Comparison of ENCODE assay signal across 35 cellular contexts in the genomic region with DNA sequence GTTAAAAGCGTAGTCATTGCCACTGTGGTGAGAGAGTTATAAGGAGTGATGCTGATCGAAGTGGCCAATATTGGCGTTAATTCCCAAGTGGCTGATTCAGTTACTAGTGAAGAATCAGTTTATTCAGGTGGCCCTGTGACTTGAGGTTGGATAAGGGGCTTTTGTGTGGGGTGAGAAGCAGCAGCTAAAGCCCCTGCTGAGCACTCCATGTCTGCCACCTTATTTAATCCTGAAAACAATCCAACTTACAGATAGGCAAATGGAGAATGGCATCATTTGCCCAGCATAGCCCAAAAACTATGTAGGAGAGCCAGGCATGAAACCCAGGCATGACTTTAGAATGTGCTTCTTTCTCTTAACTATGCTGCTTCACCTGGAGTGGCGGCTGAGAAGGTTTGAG.
"Had no signal": no experiment of that assay in that cellular context is flagged by ENCODE, and none has a peak within 500 bp of the region (broad histone marks: within the 10 kb centered on the region; RNA-seq: fewer than 3 reads in every experiment).

No MANE protein-coding gene starts in this region.

- H3K4me3 ChIP-seq: adrenal gland, cardiac muscle cell had no signal

- H3K27me3 Mint-ChIP-seq: activated B cell treated with CpG ODN at 0.5 μM for 24 hours; activated CD4-positive, alpha-beta memory T cell treated with anti-CD3 and anti-CD28 coated beads for 36 hours; activated CD4-positive, alpha-beta T cell treated with anti-CD3 and anti-CD28 coated beads, Interleukin-2, amount 10 ng/mL, durations not matched to agents 24 days and 14 days; activated T-helper 17 cell treated with anti-CD3 and anti-CD28 coated beads, Interleukin-2, amount 50 U/mL, for 72 hours; brain; central memory CD8-positive, alpha-beta T cell had no signal

- DNase-seq: activated B cell treated with CpG ODN at 0.5 μM for 24 hours; activated CD4-positive, alpha-beta memory T cell treated with anti-CD3 and anti-CD28 coated beads for 36 hours; activated CD4-positive, alpha-beta T cell treated with anti-CD3 and anti-CD28 coated beads for 4 hours; activated CD4-positive, alpha-beta T cell treated with anti-CD3 and anti-CD28 coated beads, Interleukin-2, amount 10 ng/mL, durations not matched to agents 24 days and 14 days; activated CD4-positive, alpha-beta T cell treated with anti-CD3 and anti-CD28 coated beads, Interleukin-2, amount 50 U/mL, for 1 hour; activated CD4-positive, alpha-beta T cell treated with anti-CD3 and anti-CD28 coated beads, Interleukin-2, amount 50 U/mL, for 4 hours; activated CD4-positive, CD25-positive, alpha-beta regulatory T cell treated with anti-CD3 and anti-CD28 coated beads, Interleukin-2, amount 50 U/mL, for 72 hours; activated CD8-positive, alpha-beta memory T cell treated with anti-CD3 and anti-CD28 coated beads, Interleukin-2, amount 50 U/mL, for 4 hours; activated effector memory CD4-positive, alpha-beta T cell treated with anti-CD3 and anti-CD28 coated beads, Interleukin-2, amount 50 U/mL, for 16 hours; activated gamma-delta T cell treated with Interleukin-2 at 50 U/mL for 16 hours; activated naive CD4-positive, alpha-beta T cell; activated naive CD4-positive, alpha-beta T cell treated with anti-CD3 and anti-CD28 coated beads for 36 hours; activated naive CD4-positive, alpha-beta T cell treated with anti-CD3 and anti-CD28 coated beads, Interleukin-2, amount 50 U/mL, for 16 hours; activated naive CD8-positive, alpha-beta T cell treated with anti-CD3 and anti-CD28 coated beads for 36 hours; activated T-cell treated with anti-CD3 and anti-CD28 coated beads for 4 hours; activated T-cell treated with anti-CD3 and anti-CD28 coated beads, Interleukin-2, amount 50 U/mL, for 1 hour; activated T-cell treated with anti-CD3 and anti-CD28 coated beads, Interleukin-2, amount 50 U/mL, for 4 hours; activated T-cell treated with anti-CD3 and anti-CD28 coated beads, Interleukin-2, amount 50 U/mL, for 72 hours; adrenal gland; amniotic stem cell; aorta; caudate nucleus; cerebellar nuclear complex; T-helper 1 cell; T-helper 2 cell; T-helper 9 cell had no signal

- H3K36me3 Mint-ChIP-seq: activated CD4-positive, alpha-beta memory T cell treated with anti-CD3 and anti-CD28 coated beads for 36 hours; activated naive CD4-positive, alpha-beta T cell treated with anti-CD3 and anti-CD28 coated beads, Interleukin-2, amount 50 U/mL, for 72 hours; activated naive CD8-positive, alpha-beta T cell treated with anti-CD3 and anti-CD28 coated beads for 36 hours; brain had no signal

- H3K27me3 ChIP-seq: adrenal gland, cardiac muscle cell had no signal

- H3K27ac Mint-ChIP-seq: activated B cell treated with CpG ODN at 0.5 μM for 24 hours; activated CD4-positive, alpha-beta memory T cell treated with anti-CD3 and anti-CD28 coated beads for 36 hours; activated CD4-positive, alpha-beta T cell treated with anti-CD3 and anti-CD28 coated beads, Interleukin-2, amount 10 ng/mL, durations not matched to agents 24 days and 14 days; activated naive CD4-positive, alpha-beta T cell treated with anti-CD3 and anti-CD28 coated beads for 36 hours; activated naive CD4-positive, alpha-beta T cell treated with anti-CD3 and anti-CD28 coated beads, Interleukin-2, amount 50 U/mL, for 72 hours; activated T-cell treated with anti-CD3 and anti-CD28 coated beads, Interleukin-2, amount 50 U/mL, for 72 hours; activated T-helper 1 cell treated with anti-CD3 and anti-CD28 coated beads, Interleukin-12 subunit alpha, Interleukin-12 subunit beta, Interleukin-2, Interleukin-4 antibody, amounts not matched to agents 30 ng/mL and 10 ng/mL and 1 ng/mL, durations not matched to agents 14 hours and 24 hours and 36 hours; activated T-helper 17 cell treated with anti-CD3 and anti-CD28 coated beads, Interleukin-2, amount 50 U/mL, for 72 hours; brain; T-helper 1 cell treated with Interleukin-12 subunit alpha and Interleukin-12 subunit beta and Interleukin-4 antibody, amounts not matched to agents 30 μg/mL and 1 μg/mL, for 36 hours; T-helper 2 cell treated with Interferon-gamma antibody and Interleukin-4, amounts not matched to agents 5 μg/mL and 100 μg/mL, for 36 hours had no signal

- ATAC-seq: activated naive CD4-positive, alpha-beta T cell treated with anti-CD3 and anti-CD28 coated beads, Interleukin-2, amount 50 U/mL, for 72 hours; activated T-cell treated with anti-CD3 and anti-CD28 coated beads, Interleukin-2, amount 50 U/mL, for 4 hours; activated T-cell treated with anti-CD3 and anti-CD28 coated beads, Interleukin-2, amount 50 U/mL, for 72 hours; activated T-helper 17 cell treated with anti-CD3 and anti-CD28 coated beads, Interleukin-2, amount 50 U/mL, for 72 hours had no signal

- H3K36me3 ChIP-seq: adrenal gland, cardiac muscle cell had no signal

- H3K4me1 ChIP-seq: adrenal gland had no signal

- H3K27ac ChIP-seq: adrenal gland, cardiac muscle cell, VCaP had no signal

- H3K9me3 Mint-ChIP-seq: activated B cell treated with CpG ODN at 0.5 μM for 24 hours; activated CD4-positive, alpha-beta memory T cell treated with anti-CD3 and anti-CD28 coated beads for 36 hours; activated CD4-positive, alpha-beta T cell treated with anti-CD3 and anti-CD28 coated beads, Interleukin-2, amount 10 ng/mL, durations not matched to agents 24 days and 14 days; activated naive CD4-positive, alpha-beta T cell treated with anti-CD3 and anti-CD28 coated beads for 36 hours; activated naive CD4-positive, alpha-beta T cell treated with anti-CD3 and anti-CD28 coated beads, Interleukin-2, amount 50 U/mL, for 72 hours; activated naive CD8-positive, alpha-beta T cell treated with anti-CD3 and anti-CD28 coated beads for 36 hours; activated T-cell treated with anti-CD3 and anti-CD28 coated beads, Interleukin-2, amount 50 U/mL, for 4 hours; activated T-cell treated with anti-CD3 and anti-CD28 coated beads, Interleukin-2, amount 50 U/mL, for 72 hours; activated T-helper 1 cell treated with anti-CD3 and anti-CD28 coated beads, Interleukin-12 subunit alpha, Interleukin-12 subunit beta, Interleukin-2, Interleukin-4 antibody, amounts not matched to agents 30 ng/mL and 10 ng/mL and 1 ng/mL, durations not matched to agents 14 hours and 24 hours and 36 hours; activated T-helper 17 cell treated with anti-CD3 and anti-CD28 coated beads, Interleukin-2, amount 50 U/mL, for 72 hours; central memory CD8-positive, alpha-beta T cell; T-helper 1 cell treated with Interleukin-12 subunit alpha and Interleukin-12 subunit beta and Interleukin-4 antibody, amounts not matched to agents 30 μg/mL and 1 μg/mL, for 36 hours; T-helper 2 cell treated with Interferon-gamma antibody and Interleukin-4, amounts not matched to agents 5 μg/mL and 100 μg/mL, for 36 hours had no signal

- H3K4me1 Mint-ChIP-seq: brain had no signal

- H3K9me3 ChIP-seq: adrenal gland had no signal

- H3K4me3 Mint-ChIP-seq: activated B cell treated with CpG ODN at 0.5 μM for 24 hours; activated CD4-positive, alpha-beta memory T cell treated with anti-CD3 and anti-CD28 coated beads for 36 hours; activated CD4-positive, alpha-beta T cell treated with anti-CD3 and anti-CD28 coated beads, Interleukin-2, amount 10 ng/mL, durations not matched to agents 24 days and 14 days; activated naive CD4-positive, alpha-beta T cell treated with anti-CD3 and anti-CD28 coated beads for 36 hours; activated naive CD8-positive, alpha-beta T cell treated with anti-CD3 and anti-CD28 coated beads for 36 hours; activated T-cell treated with anti-CD3 and anti-CD28 coated beads, Interleukin-2, amount 50 U/mL, for 4 hours; activated T-cell treated with anti-CD3 and anti-CD28 coated beads, Interleukin-2, amount 50 U/mL, for 72 hours; activated T-helper 1 cell treated with anti-CD3 and anti-CD28 coated beads, Interleukin-12 subunit alpha, Interleukin-12 subunit beta, Interleukin-2, Interleukin-4 antibody, amounts not matched to agents 30 ng/mL and 10 ng/mL and 1 ng/mL, durations not matched to agents 14 hours and 24 hours and 36 hours; activated T-helper 17 cell treated with anti-CD3 and anti-CD28 coated beads, Interleukin-2, amount 50 U/mL, for 72 hours; brain; central memory CD8-positive, alpha-beta T cell; T-helper 1 cell treated with Interleukin-12 subunit alpha and Interleukin-12 subunit beta and Interleukin-4 antibody, amounts not matched to agents 30 μg/mL and 1 μg/mL, for 36 hours; T-helper 2 cell treated with Interferon-gamma antibody and Interleukin-4, amounts not matched to agents 5 μg/mL and 100 μg/mL, for 36 hours had no signal
